In genomic region chr11:128897841-128898240, GRCh38 we compare ENCODE assay signal across 37 cellular contexts. TPM values are rescaled to one million over a fixed set of nuclear protein-coding genes. Genes with fewer than 3 reads are reported as not detected.
"Had no signal": no experiment of that assay in that cellular context is flagged by ENCODE, and none has a peak within 500 bp of the region (broad histone marks: within the 10 kb centered on the region; RNA-seq: fewer than 3 reads in every experiment).

No MANE protein-coding gene starts in this region.

- H3K36me3 Mint-ChIP-seq: activated CD4-positive, alpha-beta memory T cell treated with anti-CD3 and anti-CD28 coated beads for 36 hours; activated CD8-positive, alpha-beta memory T cell treated with anti-CD3 and anti-CD28 coated beads, Interleukin-2, amount 10 ng/mL, durations not matched to agents 7 days and 5 days; activated naive CD4-positive, alpha-beta T cell treated with anti-CD3 and anti-CD28 coated beads, Interleukin-2, amount 50 U/mL, for 24 hours; activated naive CD8-positive, alpha-beta T cell treated with anti-CD3 and anti-CD28 coated beads for 36 hours; brain had no signal

- H3K9me3 Mint-ChIP-seq: activated CD4-positive, alpha-beta memory T cell treated with anti-CD3 and anti-CD28 coated beads for 36 hours; activated CD4-positive, alpha-beta T cell treated with anti-CD3 and anti-CD28 coated beads, Interleukin-2, amount 10 ng/mL, durations not matched to agents 24 days and 14 days; activated naive CD4-positive, alpha-beta T cell treated with anti-CD3 and anti-CD28 coated beads for 36 hours; activated naive CD4-positive, alpha-beta T cell treated with anti-CD3 and anti-CD28 coated beads, Interleukin-2, amount 50 U/mL, for 24 hours; activated naive CD8-positive, alpha-beta T cell treated with anti-CD3 and anti-CD28 coated beads for 36 hours; activated naive CD8-positive, alpha-beta T cell treated with anti-CD3 and anti-CD28 coated beads, Interleukin-2, amount 50 U/mL, for 24 hours; activated T-helper 1 cell treated with anti-CD3 and anti-CD28 coated beads, Interleukin-12 subunit alpha, Interleukin-12 subunit beta, Interleukin-2, Interleukin-4 antibody, amounts not matched to agents 30 ng/mL and 10 ng/mL and 1 ng/mL, durations not matched to agents 14 hours and 24 hours and 36 hours; activated T-helper 2 cell treated with anti-CD3 and anti-CD28 coated beads, Interferon-gamma antibody, Interleukin-2, Interleukin-4, amounts not matched to agents 10 μg/mL and 5 μg/mL and 100 μg/mL, durations not matched to agents 14 hours and 24 hours and 36 hours; T-cell; T-helper 1 cell treated with Interleukin-12 subunit alpha and Interleukin-12 subunit beta and Interleukin-4 antibody, amounts not matched to agents 30 μg/mL and 1 μg/mL, for 36 hours; T-helper 2 cell treated with Interferon-gamma antibody and Interleukin-4, amounts not matched to agents 5 μg/mL and 100 μg/mL, for 36 hours had no signal

- H3K4me3 Mint-ChIP-seq: activated CD4-positive, alpha-beta memory T cell treated with anti-CD3 and anti-CD28 coated beads for 36 hours; activated CD4-positive, alpha-beta T cell treated with anti-CD3 and anti-CD28 coated beads for 36 hours; activated CD4-positive, alpha-beta T cell treated with anti-CD3 and anti-CD28 coated beads, Interleukin-2, amount 10 ng/mL, durations not matched to agents 24 days and 14 days; activated CD8-positive, alpha-beta memory T cell treated with anti-CD3 and anti-CD28 coated beads, Interleukin-2, amount 10 ng/mL, durations not matched to agents 7 days and 5 days; activated CD8-positive, alpha-beta T cell treated with anti-CD3 and anti-CD28 coated beads, Interleukin-2, amount 10 ng/mL, durations not matched to agents 7 days and 5 days; activated naive CD4-positive, alpha-beta T cell treated with anti-CD3 and anti-CD28 coated beads for 36 hours; activated naive CD4-positive, alpha-beta T cell treated with anti-CD3 and anti-CD28 coated beads, Interleukin-2, amount 50 U/mL, for 24 hours; activated naive CD8-positive, alpha-beta T cell treated with anti-CD3 and anti-CD28 coated beads for 36 hours; activated naive CD8-positive, alpha-beta T cell treated with anti-CD3 and anti-CD28 coated beads, Interleukin-2, amount 50 U/mL, for 24 hours; activated T-helper 1 cell treated with anti-CD3 and anti-CD28 coated beads, Interleukin-12 subunit alpha, Interleukin-12 subunit beta, Interleukin-2, Interleukin-4 antibody, amounts not matched to agents 30 ng/mL and 10 ng/mL and 1 ng/mL, durations not matched to agents 14 hours and 24 hours and 36 hours; brain; T-cell; T-helper 1 cell treated with Interleukin-12 subunit alpha and Interleukin-12 subunit beta and Interleukin-4 antibody, amounts not matched to agents 30 μg/mL and 1 μg/mL, for 36 hours; T-helper 2 cell treated with Interferon-gamma antibody and Interleukin-4, amounts not matched to agents 5 μg/mL and 100 μg/mL, for 36 hours had no signal

- ATAC-seq: activated CD4-positive, alpha-beta T cell treated with anti-CD3 and anti-CD28 coated beads for 36 hours; activated CD8-positive, alpha-beta memory T cell treated with anti-CD3 and anti-CD28 coated beads, Interleukin-2, amount 10 ng/mL, durations not matched to agents 7 days and 5 days; activated CD8-positive, alpha-beta T cell treated with anti-CD3 and anti-CD28 coated beads, Interleukin-2, amount 10 ng/mL, durations not matched to agents 7 days and 5 days; activated naive CD8-positive, alpha-beta T cell treated with anti-CD3 and anti-CD28 coated beads, Interleukin-2, amount 50 U/mL, for 24 hours; gastroesophageal sphincter; heart right ventricle; T-cell had no signal

- H3K4me1 Mint-ChIP-seq: activated CD4-positive, alpha-beta T cell treated with anti-CD3 and anti-CD28 coated beads for 36 hours; activated naive CD4-positive, alpha-beta T cell treated with anti-CD3 and anti-CD28 coated beads, Interleukin-2, amount 50 U/mL, for 24 hours; activated naive CD8-positive, alpha-beta T cell treated with anti-CD3 and anti-CD28 coated beads, Interleukin-2, amount 50 U/mL, for 24 hours had no signal

- DNase-seq: activated CD4-positive, alpha-beta memory T cell treated with anti-CD3 and anti-CD28 coated beads for 36 hours; activated CD4-positive, alpha-beta T cell treated with anti-CD3 and anti-CD28 coated beads for 36 hours; activated CD4-positive, alpha-beta T cell treated with anti-CD3 and anti-CD28 coated beads, Interleukin-2, amount 10 ng/mL, durations not matched to agents 24 days and 14 days; activated CD4-positive, CD25-positive, alpha-beta regulatory T cell; activated CD4-positive, CD25-positive, alpha-beta regulatory T cell treated with anti-CD3 and anti-CD28 coated beads, Interleukin-2, amount 50 U/mL, for 72 hours; activated CD8-positive, alpha-beta memory T cell treated with anti-CD3 and anti-CD28 coated beads, Interleukin-2, amount 10 ng/mL, durations not matched to agents 7 days and 5 days; activated CD8-positive, alpha-beta memory T cell treated with anti-CD3 and anti-CD28 coated beads, Interleukin-2, amount 50 U/mL, for 4 hours; activated CD8-positive, alpha-beta T cell treated with anti-CD3 and anti-CD28 coated beads, Interleukin-2, amount 10 ng/mL, durations not matched to agents 7 days and 5 days; activated effector memory CD4-positive, alpha-beta T cell treated with anti-CD3 and anti-CD28 coated beads, Interleukin-2, amount 50 U/mL, for 16 hours; activated naive CD4-positive, alpha-beta T cell treated with anti-CD3 and anti-CD28 coated beads for 36 hours; activated naive CD8-positive, alpha-beta T cell treated with anti-CD3 and anti-CD28 coated beads for 36 hours; activated naive CD8-positive, alpha-beta T cell treated with anti-CD3 and anti-CD28 coated beads, Interleukin-2, amount 50 U/mL, for 24 hours; activated T-cell treated with anti-CD3 and anti-CD28 coated beads, Interleukin-2, amount 50 U/mL, for 1 hour; activated T-cell treated with anti-CD3 and anti-CD28 coated beads, Interleukin-2, amount 50 U/mL, for 48 hours; central memory CD4-positive, alpha-beta T cell; cerebellar nuclear complex; colonic mucosa; effector CD8-positive, alpha-beta T cell; foreskin melanocyte; T-cell; T1000 had no signal

- H3K27ac Mint-ChIP-seq: activated CD4-positive, alpha-beta memory T cell treated with anti-CD3 and anti-CD28 coated beads for 36 hours; activated CD4-positive, alpha-beta T cell treated with anti-CD3 and anti-CD28 coated beads for 36 hours; activated CD4-positive, alpha-beta T cell treated with anti-CD3 and anti-CD28 coated beads, Interleukin-2, amount 10 ng/mL, durations not matched to agents 24 days and 14 days; activated CD8-positive, alpha-beta memory T cell treated with anti-CD3 and anti-CD28 coated beads, Interleukin-2, amount 10 ng/mL, durations not matched to agents 7 days and 5 days; activated CD8-positive, alpha-beta T cell treated with anti-CD3 and anti-CD28 coated beads, Interleukin-2, amount 10 ng/mL, durations not matched to agents 7 days and 5 days; activated naive CD4-positive, alpha-beta T cell treated with anti-CD3 and anti-CD28 coated beads for 36 hours; activated naive CD8-positive, alpha-beta T cell treated with anti-CD3 and anti-CD28 coated beads for 36 hours; activated naive CD8-positive, alpha-beta T cell treated with anti-CD3 and anti-CD28 coated beads, Interleukin-2, amount 50 U/mL, for 24 hours; activated T-helper 1 cell treated with anti-CD3 and anti-CD28 coated beads, Interleukin-12 subunit alpha, Interleukin-12 subunit beta, Interleukin-2, Interleukin-4 antibody, amounts not matched to agents 30 ng/mL and 10 ng/mL and 1 ng/mL, durations not matched to agents 14 hours and 24 hours and 36 hours; activated T-helper 2 cell treated with anti-CD3 and anti-CD28 coated beads, Interferon-gamma antibody, Interleukin-2, Interleukin-4, amounts not matched to agents 10 μg/mL and 5 μg/mL and 100 μg/mL, durations not matched to agents 14 hours and 24 hours and 36 hours; brain; T-cell; T-helper 1 cell treated with Interleukin-12 subunit alpha and Interleukin-12 subunit beta and Interleukin-4 antibody, amounts not matched to agents 30 μg/mL and 1 μg/mL, for 36 hours; T-helper 2 cell treated with Interferon-gamma antibody and Interleukin-4, amounts not matched to agents 5 μg/mL and 100 μg/mL, for 36 hours had no signal

- H3K4me3 ChIP-seq: ascending aorta, breast epithelium, cardiac muscle cell, colonic mucosa, gastroesophageal sphincter, heart right ventricle had no signal

RNA-seq across cellular contexts. Expression of gene KCNJ5, which starts 6.7 kb away (rescaled TPM):
- total RNA-seq: activated CD4-positive, alpha-beta memory T cell treated with anti-CD3 and anti-CD28 coated beads for 36 hours; activated CD4-positive, alpha-beta T cell treated with anti-CD3 and anti-CD28 coated beads for 36 hours; activated CD4-positive, alpha-beta T cell treated with anti-CD3 and anti-CD28 coated beads, Interleukin-2, amount 10 ng/mL, durations not matched to agents 24 days and 14 days; activated CD8-positive, alpha-beta memory T cell treated with anti-CD3 and anti-CD28 coated beads for 36 hours; activated CD8-positive, alpha-beta memory T cell treated with anti-CD3 and anti-CD28 coated beads, Interleukin-2, amount 10 ng/mL, durations not matched to agents 7 days and 5 days; activated CD8-positive, alpha-beta T cell treated with anti-CD3 and anti-CD28 coated beads, Interleukin-2, amount 10 ng/mL, durations not matched to agents 7 days and 5 days; activated naive CD4-positive, alpha-beta T cell treated with anti-CD3 and anti-CD28 coated beads for 36 hours; activated naive CD8-positive, alpha-beta T cell treated with anti-CD3 and anti-CD28 coated beads for 36 hours; activated T-helper 1 cell treated with anti-CD3 and anti-CD28 coated beads, Interleukin-12 subunit alpha, Interleukin-12 subunit beta, Interleukin-2, Interleukin-4 antibody, amounts not matched to agents 30 ng/mL and 10 ng/mL and 1 ng/mL, durations not matched to agents 14 hours and 24 hours and 36 hours; activated T-helper 2 cell treated with anti-CD3 and anti-CD28 coated beads, Interferon-gamma antibody, Interleukin-2, Interleukin-4, amounts not matched to agents 10 μg/mL and 5 μg/mL and 100 μg/mL, durations not matched to agents 14 hours and 24 hours and 36 hours; dermis microvascular lymphatic vessel endothelial cell had no signal

RNA-seq across cellular contexts. Expression of gene KCNJ1, which starts 30.7 kb away (rescaled TPM):
- total RNA-seq: activated CD4-positive, alpha-beta memory T cell treated with anti-CD3 and anti-CD28 coated beads for 36 hours; activated CD4-positive, alpha-beta T cell treated with anti-CD3 and anti-CD28 coated beads for 36 hours; activated CD4-positive, alpha-beta T cell treated with anti-CD3 and anti-CD28 coated beads, Interleukin-2, amount 10 ng/mL, durations not matched to agents 24 days and 14 days; activated CD8-positive, alpha-beta memory T cell treated with anti-CD3 and anti-CD28 coated beads for 36 hours; activated CD8-positive, alpha-beta memory T cell treated with anti-CD3 and anti-CD28 coated beads, Interleukin-2, amount 10 ng/mL, durations not matched to agents 7 days and 5 days; activated CD8-positive, alpha-beta T cell treated with anti-CD3 and anti-CD28 coated beads, Interleukin-2, amount 10 ng/mL, durations not matched to agents 7 days and 5 days; activated naive CD4-positive, alpha-beta T cell treated with anti-CD3 and anti-CD28 coated beads for 36 hours; activated naive CD8-positive, alpha-beta T cell treated with anti-CD3 and anti-CD28 coated beads for 36 hours; activated T-helper 1 cell treated with anti-CD3 and anti-CD28 coated beads, Interleukin-12 subunit alpha, Interleukin-12 subunit beta, Interleukin-2, Interleukin-4 antibody, amounts not matched to agents 30 ng/mL and 10 ng/mL and 1 ng/mL, durations not matched to agents 14 hours and 24 hours and 36 hours; activated T-helper 2 cell treated with anti-CD3 and anti-CD28 coated beads, Interferon-gamma antibody, Interleukin-2, Interleukin-4, amounts not matched to agents 10 μg/mL and 5 μg/mL and 100 μg/mL, durations not matched to agents 14 hours and 24 hours and 36 hours; ascending aorta; cardiac muscle cell; colonic mucosa; endothelial cell of umbilical vein; fibroblast of villous mesenchyme; glomerular endothelial cell; T-cell had no signal

RNA-seq across cellular contexts. Expression of gene TP53AIP1, which starts 44.8 kb away (rescaled TPM):
- total RNA-seq: activated CD4-positive, alpha-beta memory T cell treated with anti-CD3 and anti-CD28 coated beads for 36 hours; activated CD4-positive, alpha-beta T cell treated with anti-CD3 and anti-CD28 coated beads for 36 hours; activated CD4-positive, alpha-beta T cell treated with anti-CD3 and anti-CD28 coated beads, Interleukin-2, amount 10 ng/mL, durations not matched to agents 24 days and 14 days; activated CD8-positive, alpha-beta memory T cell treated with anti-CD3 and anti-CD28 coated beads for 36 hours; activated CD8-positive, alpha-beta memory T cell treated with anti-CD3 and anti-CD28 coated beads, Interleukin-2, amount 10 ng/mL, durations not matched to agents 7 days and 5 days; activated CD8-positive, alpha-beta T cell treated with anti-CD3 and anti-CD28 coated beads, Interleukin-2, amount 10 ng/mL, durations not matched to agents 7 days and 5 days; activated naive CD4-positive, alpha-beta T cell treated with anti-CD3 and anti-CD28 coated beads for 36 hours; activated naive CD8-positive, alpha-beta T cell treated with anti-CD3 and anti-CD28 coated beads for 36 hours; activated T-helper 1 cell treated with anti-CD3 and anti-CD28 coated beads, Interleukin-12 subunit alpha, Interleukin-12 subunit beta, Interleukin-2, Interleukin-4 antibody, amounts not matched to agents 30 ng/mL and 10 ng/mL and 1 ng/mL, durations not matched to agents 14 hours and 24 hours and 36 hours; activated T-helper 2 cell treated with anti-CD3 and anti-CD28 coated beads, Interferon-gamma antibody, Interleukin-2, Interleukin-4, amounts not matched to agents 10 μg/mL and 5 μg/mL and 100 μg/mL, durations not matched to agents 14 hours and 24 hours and 36 hours; ascending aorta; cardiac muscle cell; dermis microvascular lymphatic vessel endothelial cell; endothelial cell of umbilical vein; fibroblast of villous mesenchyme; glomerular endothelial cell; heart right ventricle; T-cell had no signal
